Comparison of ENCODE assay signal across 8 cellular contexts in the genomic region with DNA sequence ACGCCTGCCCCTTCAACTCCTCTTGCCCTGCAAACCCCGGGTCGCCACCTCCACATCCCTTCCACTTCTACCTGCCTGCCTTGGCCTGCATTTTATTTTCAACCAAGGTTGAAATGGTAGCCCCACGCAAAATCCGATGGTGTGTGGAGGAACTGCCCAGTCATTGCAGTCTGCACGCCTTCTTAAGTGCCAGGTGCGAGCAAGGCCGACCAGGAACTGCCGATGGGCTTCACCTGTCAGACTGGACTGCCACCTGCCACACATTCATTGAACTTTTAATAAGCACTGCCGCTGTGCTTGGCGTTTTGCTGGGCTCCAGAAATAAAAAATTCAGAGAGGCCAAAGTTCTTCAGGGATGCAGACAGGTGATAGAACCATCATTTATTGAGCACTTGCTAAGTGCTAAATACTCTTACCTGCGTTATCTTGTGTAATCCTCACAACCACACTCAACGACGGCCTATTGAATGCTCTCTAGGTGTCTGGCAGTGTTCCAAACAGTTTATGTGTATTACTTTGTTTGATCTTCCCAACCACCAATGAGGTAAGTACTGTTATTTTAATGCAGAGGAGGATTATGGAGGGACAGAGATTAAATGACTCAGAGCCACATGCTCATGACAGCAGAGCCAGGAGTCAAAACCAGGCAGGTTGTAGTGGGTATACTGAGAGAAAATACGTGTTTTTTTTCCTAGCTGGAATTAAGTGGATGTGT. TPM values are rescaled to one million over a fixed set of nuclear protein-coding genes. Genes with fewer than 3 reads are reported as not detected.
DNase-seq lines count a peak whose midpoint lies in the region; TF ChIP-seq lines count a peak whose summit lies in the region.

No MANE protein-coding gene starts in this region.

- H3K27me3 ChIP-seq in SJCRH30, result no peaks in the 10 kb centered on the region
- no peaks in the 10 kb centered on the region for H3K27me3 ChIP-seq in muscle layer of duodenum (ENCODE audit: low read depth, low read length)
- H3K27me3 ChIP-seq in uterus, result no peaks in the 10 kb centered on the region
- H3K27me3 ChIP-seq in A673 (replicated peaks; ENCODE audit: insufficient read depth, low read depth, low read length, poor library complexity), result no peaks in the 10 kb centered on the region

- no peaks in the 10 kb centered on the region for H3K36me3 ChIP-seq in SJCRH30
- H3K36me3 ChIP-seq in muscle layer of duodenum (ENCODE audit: control insufficient read depth in 1 of 2, insufficient read depth in 2 of 2, low read length in 2 of 2), result no peaks in the 10 kb centered on the region
- no peaks in the 10 kb centered on the region for H3K36me3 ChIP-seq in uterus
- H3K36me3 ChIP-seq in A673 (ENCODE audit: insufficient read depth, low read length, poor library complexity, severe bottlenecking), result peaks cover 3% of the 10 kb centered on the region

- peaks cover 15% of the 10 kb centered on the region for H3K4me1 Mint-ChIP-seq in dendritic cell treated with granulocyte-macrophage colony-stimulating factor and Interleukin-4, amounts not matched to agents 40 ng/mL and 50 ng/mL, for 4 days (ENCODE audit: low read depth)

- intact Hi-C loops in dendritic cell treated with granulocyte-macrophage colony-stimulating factor and Interleukin-4, amounts not matched to agents 40 ng/mL and 50 ng/mL, for 4 days (cut with micrococcal nuclease), result no loop called here
- intact Hi-C loops in uterus (cut with DNase I; ENCODE audit: low total_unique reads), result no loop called here
- intact Hi-C loops in A673 (cut with micrococcal nuclease; ENCODE audit: unreplicated experiment), result no loop called here

- peaks cover 12% of the 10 kb centered on the region for H3K27me3 Mint-ChIP-seq in dendritic cell treated with granulocyte-macrophage colony-stimulating factor and Interleukin-4, amounts not matched to agents 40 ng/mL and 50 ng/mL, for 4 days

- POLR2A ChIA-PET in A673 (lab: Charles Lee; ENCODE audit: low non-redundant PET), result no interaction called here

- no TSS peak for BruUV-seq in A673 (replicated peaks; lab: Mats Ljungman, UMichigan)

- no peak for TF ChIP-seq POLR2A in uterus (IDR thresholded peaks at IDR 0.05)

- peak overlapping the region; percentile 77 for H3K27ac Mint-ChIP-seq in dendritic cell treated with granulocyte-macrophage colony-stimulating factor and Interleukin-4, amounts not matched to agents 40 ng/mL and 50 ng/mL, for 4 days

- no peaks in the 10 kb centered on the region for H3K9me3 Mint-ChIP-seq in dendritic cell treated with granulocyte-macrophage colony-stimulating factor and Interleukin-4, amounts not matched to agents 40 ng/mL and 50 ng/mL, for 4 days

- peaks cover 21% of the 10 kb centered on the region for H3K4me1 ChIP-seq in SJCRH30
- no peaks in the 10 kb centered on the region for H3K4me1 ChIP-seq in muscle layer of duodenum (ENCODE audit: control insufficient read depth in 1 of 2, insufficient read depth in 2 of 2, low read length in 2 of 2)
- peaks cover 4 to 6% of the 10 kb centered on the region in 2 donors for H3K4me1 ChIP-seq in uterus
- H3K4me1 ChIP-seq in A673 (ENCODE audit: insufficient read depth, low read length, poor library complexity, severe bottlenecking), result peaks cover 69% of the 10 kb centered on the region

- no peaks in the 10 kb centered on the region for H3K36me3 Mint-ChIP-seq in dendritic cell treated with granulocyte-macrophage colony-stimulating factor and Interleukin-4, amounts not matched to agents 40 ng/mL and 50 ng/mL, for 4 days (ENCODE audit: low read depth)

- TF ChIP-seq CTCF in uterus (IDR thresholded peaks at IDR 0.05) (no peak), A673 (conservative IDR thresholded peaks at IDR 0.05; ENCODE audit: low read depth, low read length) (no peak)

- H3K9me3 ChIP-seq in SJCRH30 (replicated peaks) (no peaks in the 10 kb centered on the region), muscle layer of duodenum (ENCODE audit: control insufficient read depth in 1 of 2, low read length in 2 of 2) (no peaks in the 10 kb centered on the region), uterus (no peaks in the 10 kb centered on the region), A673 (ENCODE audit: low read depth, low read length, poor library complexity, severe bottlenecking) (no peaks in the 10 kb centered on the region)

- H3K4me3 ChIP-seq in SJCRH30 (peak overlapping the region; percentile 55), muscle layer of duodenum (ENCODE audit: low read depth in 1 of 2, low read length in 2 of 2) (peak overlapping the region; percentile 37 to 46), uterus (peak overlapping the region; percentile 32 to 57), A673 (ENCODE audit: low read depth, low read length, poor library complexity, severe bottlenecking) (no peak overlapping the region)

- CTCF ChIA-PET in A673 (lab: Charles Lee), result no interaction called here

- peak overlapping the region; percentile 82 for H3K4me3 Mint-ChIP-seq in dendritic cell treated with granulocyte-macrophage colony-stimulating factor and Interleukin-4, amounts not matched to agents 40 ng/mL and 50 ng/mL, for 4 days

- DNase-seq in LoVo (ENCODE audit: low spot score) (peak; percentile 89), SJCRH30 (no peak), uterus (peak in 1 of 2 donors; percentile 17), cerebellar nuclear complex (lab: John Stamatoyannopoulos, UW) (no peak), AG20443 (ENCODE audit: low spot score) (no peak), A673 (ENCODE audit: low spot score) (no peak)

- peak overlapping the region; percentile 43; the same call in 1 of the 2 replicates for H3K27ac ChIP-seq in SJCRH30
- no peak overlapping the region for H3K27ac ChIP-seq in muscle layer of duodenum (ENCODE audit: low read length)
- H3K27ac ChIP-seq in uterus, result peak overlapping the region; percentile 66 to 78
- H3K27ac ChIP-seq in A673 (ENCODE audit: low read depth, low read length, poor library complexity, severe bottlenecking), result no peak overlapping the region

RNA-seq across cellular contexts. Expression of gene CACHD1, which starts 36.2 kb away (rescaled TPM):
- 10.6 and 12.1 TPM in 2 replicates for total RNA-seq in SJCRH30 (2014; rRNA removed; shearing (Covaris generic))
- total RNA-seq in uterus (10 to 100 TPM; 19.2 to 39.9 (median 28.8) TPM), A673 (2021) (39.2 and 42.6 TPM in 2 replicates)

Comparison
In these comparisons a context has a peak if more than half of its experiments do, and no peak if none do; other contexts are left out.
1. H3K27ac ChIP-seq: peak in SJCRH30 (single experiment) and uterus (2 of 2); none in muscle layer of duodenum (single experiment) and A673 (single experiment).